12 cellular contexts compared by ENCODE assay signal in the genomic region with DNA sequence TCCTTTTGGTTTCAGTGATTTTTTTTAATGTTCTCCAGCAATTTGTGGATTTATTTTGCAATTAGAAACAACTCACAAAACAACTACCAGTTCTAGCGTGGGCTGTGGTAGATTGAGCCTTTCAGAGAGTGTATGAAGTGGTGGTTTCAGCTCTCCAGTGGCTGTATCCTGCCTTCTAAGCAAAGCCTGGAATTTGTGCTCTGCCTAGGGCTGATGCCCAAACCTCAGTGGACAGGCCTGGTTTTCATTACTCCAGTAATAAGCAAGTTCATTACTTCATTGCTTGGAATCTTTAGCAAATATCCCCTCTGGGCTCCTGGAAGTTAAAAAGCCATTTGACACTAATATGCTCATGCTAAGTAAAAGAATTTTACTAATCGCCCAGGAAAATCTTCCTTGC. TPM values are rescaled to one million over a fixed set of nuclear protein-coding genes. Genes with fewer than 3 reads are reported as not detected.
DNase-seq lines count a peak whose midpoint lies in the region; ATAC-seq and TF ChIP-seq lines count a peak whose summit lies in the region.
"Had no signal": no experiment of that assay in that cellular context is flagged by ENCODE, and none has a peak within 500 bp of the region (broad histone marks: within the 10 kb centered on the region; RNA-seq: fewer than 3 reads in every experiment).

No MANE protein-coding gene starts in this region.

- no peak overlapping the region for H3K4me3 Mint-ChIP-seq in activated T-helper 1 cell treated with anti-CD3 and anti-CD28 coated beads, Interleukin-12 subunit alpha, Interleukin-12 subunit beta, Interleukin-2, Interleukin-4 antibody, amounts not matched to agents 30 ng/mL and 10 ng/mL and 1 ng/mL, durations not matched to agents 14 hours and 24 hours and 36 hours
- H3K4me3 Mint-ChIP-seq in immature natural killer cell, result peak overlapping the region; percentile 31 to 63 (median 54)

- H3K36me3 Mint-ChIP-seq in activated T-helper 1 cell treated with anti-CD3 and anti-CD28 coated beads, Interleukin-12 subunit alpha, Interleukin-12 subunit beta, Interleukin-2, Interleukin-4 antibody, amounts not matched to agents 30 ng/mL and 10 ng/mL and 1 ng/mL, durations not matched to agents 14 hours and 24 hours and 36 hours (ENCODE audit: low read depth), result peaks cover 40% of the 10 kb centered on the region
- H3K36me3 Mint-ChIP-seq in immature natural killer cell, result peaks cover 0 to 22% (median 12%) of the 10 kb centered on the region in 3 donors

- no peak for TF ChIP-seq POLR2A in esophagus muscularis mucosa (IDR thresholded peaks at IDR 0.05; ENCODE audit: low read depth)

- WGBS in esophagus muscularis mucosa, result 64% methylated on average over 2 of the region's 2 CpGs

- H3K27ac Mint-ChIP-seq in activated T-helper 1 cell treated with anti-CD3 and anti-CD28 coated beads, Interleukin-12 subunit alpha, Interleukin-12 subunit beta, Interleukin-2, Interleukin-4 antibody, amounts not matched to agents 30 ng/mL and 10 ng/mL and 1 ng/mL, durations not matched to agents 14 hours and 24 hours and 36 hours, result peak overlapping the region; percentile 18
- H3K27ac Mint-ChIP-seq in immature natural killer cell, result peak overlapping the region; percentile 81 to 91 (median 88)

- intact Hi-C loops in Right ventricle myocardium superior (cut with DNase I), result no loop called here
- intact Hi-C loops in cardiac septum (cut with DNase I), result no loop called here
- intact Hi-C loops in activated T-helper 1 cell treated with anti-CD3 and anti-CD28 coated beads, Interleukin-12 subunit alpha, Interleukin-12 subunit beta, Interleukin-2, Interleukin-4 antibody, amounts not matched to agents 30 ng/mL and 10 ng/mL and 1 ng/mL, durations not matched to agents 14 hours and 24 hours and 36 hours (cut with micrococcal nuclease), result loop anchor here (2.0 kb wide), 1 partner anchor 25 kb away; no protein-coding TSS in a partner anchor
- intact Hi-C loops in esophagus muscularis mucosa (cut with DNase I), result no loop called here

- H3K4me3 ChIP-seq in esophagus muscularis mucosa, result no peak overlapping the region
- H3K4me3 ChIP-seq: uterus had no signal

- no peaks in the 10 kb centered on the region for H3K27me3 ChIP-seq in esophagus muscularis mucosa
- H3K27me3 ChIP-seq: uterus had no signal

- H3K9me3 Mint-ChIP-seq in activated T-helper 1 cell treated with anti-CD3 and anti-CD28 coated beads, Interleukin-12 subunit alpha, Interleukin-12 subunit beta, Interleukin-2, Interleukin-4 antibody, amounts not matched to agents 30 ng/mL and 10 ng/mL and 1 ng/mL, durations not matched to agents 14 hours and 24 hours and 36 hours, result no peaks in the 10 kb centered on the region
- no peaks in the 10 kb centered on the region for H3K9me3 Mint-ChIP-seq in immature natural killer cell

- H3K27ac ChIP-seq in esophagus muscularis mucosa (replicated peaks in 1 of 4), result no peak overlapping the region

- H3K4me1 Mint-ChIP-seq in activated T-helper 1 cell treated with anti-CD3 and anti-CD28 coated beads, Interleukin-12 subunit alpha, Interleukin-12 subunit beta, Interleukin-2, Interleukin-4 antibody, amounts not matched to agents 30 ng/mL and 10 ng/mL and 1 ng/mL, durations not matched to agents 14 hours and 24 hours and 36 hours (ENCODE audit: low read depth), result peaks cover 76% of the 10 kb centered on the region
- peaks cover 88 to 93% of the 10 kb centered on the region in 2 donors for H3K4me1 Mint-ChIP-seq in immature natural killer cell

- H3K4me1 ChIP-seq in esophagus muscularis mucosa, result no peaks in the 10 kb centered on the region
- H3K4me1 ChIP-seq: uterus had no signal

- peak; percentile 61 for ATAC-seq in Right ventricle myocardium superior (ENCODE audit: poor library complexity)
- ATAC-seq in HG02642 (IDR thresholded peaks at IDR 0.05; ENCODE audit: poor library complexity, unreplicated experiment), result no peak
- ATAC-seq in HG03442 (IDR thresholded peaks at IDR 0.05; ENCODE audit: unreplicated experiment), result no peak

- no peaks in the 10 kb centered on the region for H3K9me3 ChIP-seq in esophagus muscularis mucosa
- H3K9me3 ChIP-seq: uterus had no signal

- no peak for TF ChIP-seq CTCF in esophagus muscularis mucosa (IDR thresholded peaks at IDR 0.05)

- no peak for TF ChIP-seq EP300 in esophagus muscularis mucosa (IDR thresholded peaks at IDR 0.05)

- DNase-seq in Right ventricle myocardium superior (no peak), cardiac septum (ENCODE audit: low spot score) (no peak), immature natural killer cell (no peak), KG1 (lab: John Stamatoyannopoulos, UW) (no peak), esophagus muscularis mucosa (ENCODE audit: extremely low spot score) (no peak)
- DNase-seq in activated T-helper 1 cell treated with anti-CD3 and anti-CD28 coated beads, Interleukin-12 subunit alpha, Interleukin-12 subunit beta, Interleukin-2, Interleukin-4 antibody, amounts not matched to agents 30 ng/mL and 10 ng/mL and 1 ng/mL, durations not matched to agents 14 hours and 24 hours and 36 hours (ENCODE audit: low spot score), result no peak
- DNase-seq: activated effector memory CD4-positive, alpha-beta T cell treated with Interleukin-2 at 50 U/mL for 16 hours; uterus had no signal

- H3K27me3 Mint-ChIP-seq in activated T-helper 1 cell treated with anti-CD3 and anti-CD28 coated beads, Interleukin-12 subunit alpha, Interleukin-12 subunit beta, Interleukin-2, Interleukin-4 antibody, amounts not matched to agents 30 ng/mL and 10 ng/mL and 1 ng/mL, durations not matched to agents 14 hours and 24 hours and 36 hours (ENCODE audit: insufficient read depth), result no peaks in the 10 kb centered on the region
- peaks cover 0 to 8% (median 0%) of the 10 kb centered on the region in 3 donors for H3K27me3 Mint-ChIP-seq in immature natural killer cell (ENCODE audit: low read depth in 3 of 3)

- no peaks in the 10 kb centered on the region for H3K36me3 ChIP-seq in esophagus muscularis mucosa
- H3K36me3 ChIP-seq: uterus had no signal

RNA-seq across cellular contexts. Expression of gene APBB1IP, which starts 35.9 kb away (rescaled TPM):
- total RNA-seq in Right ventricle myocardium superior (3.3 TPM), cardiac septum (2.5 TPM), esophagus muscularis mucosa (1 to 10 TPM; 2.6 to 6.2 (median 5.1) TPM)
- total RNA-seq in activated T-helper 1 cell treated with anti-CD3 and anti-CD28 coated beads, Interleukin-12 subunit alpha, Interleukin-12 subunit beta, Interleukin-2, Interleukin-4 antibody, amounts not matched to agents 30 ng/mL and 10 ng/mL and 1 ng/mL, durations not matched to agents 14 hours and 24 hours and 36 hours, result 39.6 and 43.6 TPM in 2 replicates
- polyA plus RNA-seq in immature natural killer cell, result 10 to 100 TPM; 22.0 to 83.5 (median 29.8) TPM
- polyA plus RNA-seq: keratinocyte, neural cell had no signal
